In genomic region chr2:73669976-73670375, GRCh38 we compare ENCODE assay signal across 1 cellular context.
A peak's percentile ranks its signal among the peaks of the same experiment; 100 is the strongest.
TF ChIP-seq lines count a peak whose summit lies in the region.
"Not testable (repeated sequence)": the region's sequence is repeated elsewhere in the genome, so short reads cannot be mapped to it uniquely, and the experiment has no call there.

No MANE protein-coding gene starts in this region.

TF ChIP-seq in HepG2, 621 proteins besides CTCF, POLR2A, EP300 and RAD21 (continued from another document):
- TF ChIP-seq PAXIP1 (CRISPR knock-in tag; conservative IDR thresholded peaks at IDR 0.05) (peak; percentile 38; the same call in 1 of the 2 replicates), FOXA1 (CRISPR knock-in tag; IDR thresholded peaks at IDR 0.05) (peak; percentile 81), ZNF724P (CRISPR knock-in tag; IDR thresholded peaks at IDR 0.05; ENCODE audit: borderline replicate concordance) (0 out of 2 replicates have a peak, but pooled peaks have one; percentile 47), GABPB1 (CRISPR knock-in tag; IDR thresholded peaks at IDR 0.05) (peak; percentile 37; the same call in 1 of the 2 replicates), ZMYM4 (CRISPR knock-in tag; IDR thresholded peaks at IDR 0.05) (0 out of 2 replicates have a peak, but pooled peaks have one; percentile 16), ETV5 (CRISPR knock-in tag; IDR thresholded peaks at IDR 0.05; ENCODE audit: borderline replicate concordance) (peak; percentile 30; the same call in 1 of the 2 replicates), HIC2 (CRISPR knock-in tag; IDR thresholded peaks at IDR 0.05; ENCODE audit: low read depth) (peak; percentile 52; the same call in 1 of the 2 replicates), ZNF788 (CRISPR knock-in tag; IDR thresholded peaks at IDR 0.05; ENCODE audit: borderline replicate concordance) (peak; percentile 47; the same call in 1 of the 2 replicates), ZSCAN31 (CRISPR knock-in tag; IDR thresholded peaks at IDR 0.05; ENCODE audit: low read depth) (0 out of 2 replicates have a peak, but pooled peaks have one; percentile 36), ZNF747 (CRISPR knock-in tag; IDR thresholded peaks at IDR 0.05; ENCODE audit: borderline replicate concordance) (0 out of 2 replicates have a peak, but pooled peaks have one; percentile 32), SOX5 (CRISPR knock-in tag; IDR thresholded peaks at IDR 0.05; ENCODE audit: borderline replicate concordance) (peak; percentile 40; the same call in 1 of the 2 replicates), ZNF451 (CRISPR knock-in tag; IDR thresholded peaks at IDR 0.05) (0 out of 2 replicates have a peak, but pooled peaks have one; percentile 49), FOXK1 (CRISPR knock-in tag; IDR thresholded peaks at IDR 0.05; ENCODE audit: borderline replicate concordance, low read depth) (peak; percentile 55; the same call in 1 of the 2 replicates), FOXP4 (CRISPR knock-in tag; IDR thresholded peaks at IDR 0.05) (peak; percentile 45; the same call in 1 of the 2 replicates), ARID5B (CRISPR knock-in tag; IDR thresholded peaks at IDR 0.05) (peak; percentile 70), SP5 (CRISPR knock-in tag; IDR thresholded peaks at IDR 0.05; ENCODE audit: borderline replicate concordance, low read depth) (peak; percentile 61; the same call in 1 of the 2 replicates), ZNF616 (CRISPR knock-in tag; IDR thresholded peaks at IDR 0.05; ENCODE audit: low read depth) (peak; percentile 33; the same call in 1 of the 2 replicates), HDAC1 (CRISPR knock-in tag; IDR thresholded peaks at IDR 0.05) (0 out of 2 replicates have a peak, but pooled peaks have one; percentile 18), SOX13 (CRISPR knock-in tag; conservative IDR thresholded peaks at IDR 0.05 in 1 of 2, IDR thresholded peaks at IDR 0.05 in 1 of 2) (peak in 1 of 2 experiments; percentile 46; a peak in 2 of 4 replicates), GATAD2A (CRISPR knock-in tag; IDR thresholded peaks at IDR 0.05) (peak; percentile 53; the same call in 1 of the 2 replicates), POGZ (CRISPR knock-in tag; IDR thresholded peaks at IDR 0.05) (peak; percentile 29; the same call in 1 of the 2 replicates), ZNF687 (CRISPR knock-in tag; IDR thresholded peaks at IDR 0.05) (peak; percentile 40), UBTF (CRISPR knock-in tag; IDR thresholded peaks at IDR 0.05) (0 out of 2 replicates have a peak, but pooled peaks have one; percentile 34), ZNF281 (CRISPR knock-in tag; IDR thresholded peaks at IDR 0.05; ENCODE audit: borderline replicate concordance) (peak; percentile 95), ZNF350 (CRISPR knock-in tag; IDR thresholded peaks at IDR 0.05; ENCODE audit: borderline replicate concordance, low read depth) (peak; percentile 58; the same call in 1 of the 2 replicates)
- not testable (repeated sequence) for TF ChIP-seq FOXA1, SOX13 (IDR thresholded peaks at IDR 0.05)
